Comparison of ENCODE assay signal across 28 cellular contexts in the genomic region with DNA sequence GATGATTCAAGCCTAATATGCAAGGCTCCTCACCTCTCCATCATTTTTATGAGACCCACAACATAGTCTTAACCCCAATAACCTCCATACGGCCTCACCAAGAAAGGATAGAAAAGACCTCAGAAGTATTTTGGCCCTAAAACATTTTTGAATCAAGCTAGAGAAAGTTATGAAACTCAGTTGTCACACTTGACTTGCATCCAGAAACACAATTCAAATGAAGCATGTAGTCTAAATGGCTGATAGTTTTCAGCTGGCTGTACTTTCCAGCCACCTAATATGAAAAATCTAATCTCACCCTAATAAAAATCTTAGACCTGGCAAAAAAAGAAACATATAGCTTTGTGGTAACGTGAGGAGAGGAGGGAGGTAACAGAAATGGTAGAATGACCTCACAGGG.
DNase-seq lines count a peak whose midpoint lies in the region; ATAC-seq, FAIRE-seq and TF ChIP-seq lines count a peak whose summit lies in the region.
"Had no signal": no experiment of that assay in that cellular context is flagged by ENCODE, and none has a peak within 500 bp of the region (broad histone marks: within the 10 kb centered on the region; RNA-seq: fewer than 3 reads in every experiment).

No MANE protein-coding gene starts in this region.

- in situ Hi-C loops in GM12878 (cut with MboI), result no loop called here

- SMC1A ChIA-PET in GM12878 (lab: Charles Lee; ENCODE audit: uncharacterized antibody, unreplicated experiment), result interaction anchor here (0.7 to 1.4 kb wide), 8 partner anchors 9 to 377 kb away, joined by 3 to 6 read pairs (median 3); no protein-coding TSS in a partner anchor

- H3F3A ChIP-seq in GM23338 (replicated peaks; ENCODE audit: low read depth), result no peaks in the 10 kb centered on the region

- TF ChIP-seq POLR2A in GM12878 (IDR thresholded peaks at IDR 0.05; ENCODE audit: low read depth, low read length), result no peak

- no peak for TF ChIP-seq RAD21 in GM12878 (IDR thresholded peaks at IDR 0.05; ENCODE audit: insufficient read depth, low read depth, low read length)

- RAD21 ChIA-PET in GM12878 (lab: Charles Lee; ENCODE audit: unreplicated experiment), result interaction anchor here (0.8 kb wide), 1 partner anchor 15 kb away, joined by 3 read pairs; no protein-coding TSS in a partner anchor

- H3K4me3 ChIP-seq in GM23338 (no peak overlapping the region), GM12878 (no peak overlapping the region)

- peaks cover 2% of the 10 kb centered on the region; the same call in 1 of the 3 replicates for H3K4me1 Mint-ChIP-seq in GM23338

- H4K20me1 ChIP-seq in GM23338 (replicated peaks; ENCODE audit: insufficient read depth) (no peaks in the 10 kb centered on the region), GM12878 (ENCODE audit: control insufficient read depth, insufficient read depth) (no peaks in the 10 kb centered on the region)

- TF ChIP-seq CTCF in GM23338 (conservative IDR thresholded peaks at IDR 0.05; ENCODE audit: low read depth in 2 of 2) (no peak), GM12878 (IDR thresholded peaks at IDR 0.05 in 2 of 3, conservative IDR thresholded peaks at IDR 0.05 in 1 of 3; ENCODE audit: control insufficient read depth in 2 of 3, extremely low read depth in 1 of 3, insufficient read depth in 1 of 3, low read depth in 3 of 3, low read length in 3 of 3) (no peak)

- CTCF ChIA-PET in GM12878 (lab: Yijun Ruan, JAX), result interaction anchor here (1.0 to 1.2 kb wide), 3 partner anchors 9 to 40 kb away, joined by 3 to 6 read pairs (median 3); no protein-coding TSS in a partner anchor

- peaks cover 2% of the 10 kb centered on the region for H3K27me3 Mint-ChIP-seq in GM23338 (ENCODE audit: insufficient read depth, low read depth, poor library complexity)

- POLR2A ChIA-PET in GM12878 (lab: Charles Lee), result no interaction called here

- 0% methylated on average over 2 of the region's 2 CpGs for WGBS in GM12878 (ENCODE audit: insufficient coverage, insufficient replicate concordance, low lambda C conversion rate, missing lambda C conversion rate)

- intact Hi-C loops in GM12878 (cut with micrococcal nuclease; ENCODE audit: unreplicated experiment), result no loop called here

- H3K27me3 ChIP-seq in GM23338 (ENCODE audit: insufficient read depth) (no peaks in the 10 kb centered on the region), GM12878 (replicated peaks in 1 of 2; ENCODE audit: control insufficient read depth in 2 of 2, insufficient read depth in 2 of 2, low read length in 1 of 2) (no peaks in the 10 kb centered on the region)

- no TSS peak for BruUV-seq in GM12878 (replicated peaks; lab: Mats Ljungman, UMichigan)

- peak overlapping the region; percentile 37; the same call in 1 of the 2 replicates for H3K27ac Mint-ChIP-seq in GM23338
- H3K27ac Mint-ChIP-seq: CD8-positive, alpha-beta T cell had no signal

- H3K36me3 Mint-ChIP-seq in GM23338 (ENCODE audit: low read depth), result no peaks in the 10 kb centered on the region; the same call in 1 of the 3 replicates
- H3K36me3 Mint-ChIP-seq: CD8-positive, alpha-beta T cell had no signal

- no peak for FAIRE-seq in GM12878 (lab: Jason Lieb, UNC)
- FAIRE-seq: H1, HTR-8/SVneo had no signal

- no peaks in the 10 kb centered on the region for H3K36me3 ChIP-seq in GM23338 (ENCODE audit: insufficient read depth)
- H3K36me3 ChIP-seq in GM12878 (ENCODE audit: control insufficient read depth in 2 of 2, insufficient read depth in 2 of 2, low read length in 1 of 2), result no peaks in the 10 kb centered on the region

- peaks cover 3% of the 10 kb centered on the region; the same call in 1 of the 3 replicates for H3K9me3 Mint-ChIP-seq in GM23338
- H3K9me3 Mint-ChIP-seq: CD8-positive, alpha-beta T cell had no signal

- H3K9me2 ChIP-seq in GM23338 (ENCODE audit: insufficient read depth), result no peaks in the 10 kb centered on the region
- H3K9me2 ChIP-seq: SK-N-SH had no signal

- TF ChIP-seq EP300 in GM12878 (IDR thresholded peaks at IDR 0.05; ENCODE audit: borderline replicate concordance in 1 of 2, control insufficient read depth in 1 of 2, low read depth in 2 of 2, low read length in 2 of 2), result no peak

- H3K9me3 ChIP-seq in GM12878 (replicated peaks; ENCODE audit: control insufficient read depth, insufficient read depth, low read length), result no peaks in the 10 kb centered on the region; the same call in 2 of the 3 replicates
- H3K9me3 ChIP-seq: SK-N-SH had no signal

- ATAC-seq in GM23338 (no peak), GM12878 (peak; percentile 36; the same call in 1 of the 3 replicates), GM18858 (IDR thresholded peaks at IDR 0.05; ENCODE audit: unreplicated experiment) (no peak)
- ATAC-seq: CD8-positive, alpha-beta T cell; HCT116 had no signal

- H3K27ac ChIP-seq in GM23338 (ENCODE audit: low read depth), result no peak overlapping the region
- H3K27ac ChIP-seq in GM12878 (ENCODE audit: control insufficient read depth, insufficient read depth), result no peak overlapping the region
- H3K27ac ChIP-seq: 22Rv1 had no signal

- no peaks in the 10 kb centered on the region for H3K4me1 ChIP-seq in GM23338 (ENCODE audit: insufficient read depth)
- H3K4me1 ChIP-seq in GM12878 (ENCODE audit: control insufficient read depth, insufficient read depth, low read length), result 0 out of 2 replicates have a peak, but pooled peaks cover 4% of the 10 kb centered on the region

- H2AFZ ChIP-seq in GM23338 (no peak overlapping the region), GM12878 (ENCODE audit: control insufficient read depth, low read depth, low read length) (no peak overlapping the region)

- H3K4me2 ChIP-seq in GM23338 (no peak overlapping the region), GM12878 (ENCODE audit: control insufficient read depth, insufficient read depth) (no peak overlapping the region; the same call in 1 of the 2 replicates)
- H3K4me2 ChIP-seq: SK-N-SH had no signal

- no peak overlapping the region for H3K9ac ChIP-seq in GM12878 (ENCODE audit: control insufficient read depth, insufficient read depth, low read length)
- H3K9ac ChIP-seq: SK-N-SH had no signal

- peak; percentile 37 for DNase-seq in DMS79 treated with DMSO at 0.1 percent for 48 hours (lab: John Stamatoyannopoulos, UW)
- no peak for DNase-seq in DMS79 (lab: John Stamatoyannopoulos, UW)
- DNase-seq in GM23338 (ENCODE audit: low spot score), result no peak
- DNase-seq in GM12878 (ENCODE audit: low read depth, low spot score), result no peak
- DNase-seq in left kidney (ENCODE audit: low read depth, low spot score), result peak; percentile 24
- DNase-seq in retina, result no peak
- no peak for DNase-seq in activated CD4-positive, CD25-positive, alpha-beta regulatory T cell (lab: John Stamatoyannopoulos, UW)
- DNase-seq: ACHN; AML-193; C1 segment of cervical spinal cord; CD8-positive, alpha-beta T cell; DMS153; EL; GF-D8; KG1; NCI-H1092 treated with DMSO at 0.1 percent for 48 hours; NCI-H146; NCI-H2029; NCI-H226; NCI-H510A treated with DMSO at 0.1 percent for 48 hours; NCI-H748 treated with DMSO at 0.1 percent for 48 hours; SHP77 treated with DMSO at 0.1 percent for 48 hours; SK-N-SH had no signal

- H3K4me3 Mint-ChIP-seq in GM23338, result no peak overlapping the region
- H3K4me3 Mint-ChIP-seq: CD8-positive, alpha-beta T cell had no signal

- H3K79me2 ChIP-seq in GM23338 (replicated peaks; ENCODE audit: insufficient read depth), result peaks cover 24% of the 10 kb centered on the region
- no peaks in the 10 kb centered on the region for H3K79me2 ChIP-seq in GM12878 (ENCODE audit: control insufficient read depth, insufficient read depth, low read length)

TF ChIP-seq in GM23338, 12 proteins besides CTCF, POLR2A, EP300 and RAD21:
- TF ChIP-seq ZNF331 (CRISPR knock-in tag; IDR thresholded peaks at IDR 0.05; ENCODE audit: low read depth), result no peak
TF ChIP-seq in GM23338: peak in this region for 0.

TF ChIP-seq in GM12878, 131 proteins besides CTCF, POLR2A, EP300 and RAD21 (continues in another document):
- TF ChIP-seq, protein P1, sequence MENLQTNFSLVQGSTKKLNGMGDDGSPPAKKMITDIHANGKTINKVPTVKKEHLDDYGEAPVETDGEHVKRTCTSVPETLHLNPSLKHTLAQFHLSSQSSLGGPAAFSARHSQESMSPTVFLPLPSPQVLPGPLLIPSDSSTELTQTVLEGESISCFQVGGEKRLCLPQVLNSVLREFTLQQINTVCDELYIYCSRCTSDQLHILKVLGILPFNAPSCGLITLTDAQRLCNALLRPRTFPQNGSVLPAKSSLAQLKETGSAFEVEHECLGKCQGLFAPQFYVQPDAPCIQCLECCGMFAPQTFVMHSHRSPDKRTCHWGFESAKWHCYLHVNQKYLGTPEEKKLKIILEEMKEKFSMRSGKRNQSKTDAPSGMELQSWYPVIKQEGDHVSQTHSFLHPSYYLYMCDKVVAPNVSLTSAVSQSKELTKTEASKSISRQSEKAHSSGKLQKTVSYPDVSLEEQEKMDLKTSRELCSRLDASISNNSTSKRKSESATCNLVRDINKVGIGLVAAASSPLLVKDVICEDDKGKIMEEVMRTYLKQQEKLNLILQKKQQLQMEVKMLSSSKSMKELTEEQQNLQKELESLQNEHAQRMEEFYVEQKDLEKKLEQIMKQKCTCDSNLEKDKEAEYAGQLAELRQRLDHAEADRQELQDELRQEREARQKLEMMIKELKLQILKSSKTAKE (IDR thresholded peaks at IDR 0.05; ENCODE audit: low read depth, poor library complexity, severe bottlenecking), result no peak
- TF ChIP-seq MYB (IDR thresholded peaks at IDR 0.05; ENCODE audit: borderline replicate concordance, low read depth, low read length) (no peak), SUZ12 (IDR thresholded peaks at IDR 0.05; ENCODE audit: unreplicated experiment) (no peak)

Comparison
In these comparisons a context has a peak if more than half of its experiments do, and no peak if none do; other contexts are left out.
1. DNase-seq: peak in DMS79 treated with DMSO at 0.1 percent for 48 hours (single experiment) and left kidney (single experiment); none in DMS79 (single experiment), GM23338 (single experiment), GM12878 (single experiment), retina (single experiment) and activated CD4-positive, CD25-positive, alpha-beta regulatory T cell (0 of 4).